ENCODE assay signal across 21 cellular contexts in genomic region chr2:43708891-43709290, GRCh38. TPM values are rescaled to one million over a fixed set of nuclear protein-coding genes. Genes with fewer than 3 reads are reported as not detected.
DNase-seq lines count a peak whose midpoint lies in the region; ATAC-seq and TF ChIP-seq lines count a peak whose summit lies in the region.
"Had no signal": no experiment of that assay in that cellular context is flagged by ENCODE, and none has a peak within 500 bp of the region (broad histone marks: within the 10 kb centered on the region; RNA-seq: fewer than 3 reads in every experiment).

No MANE protein-coding gene starts in this region.

- BruUV-seq in PC-3 (replicated peaks; lab: Mats Ljungman, UMichigan) (no TSS peak), mammary epithelial cell (replicated peaks; lab: Mats Ljungman, UMichigan) (no TSS peak), Caco-2 (replicated peaks; lab: Mats Ljungman, UMichigan) (no TSS peak)

- no peak for TF ChIP-seq CTCF in PC-3 (conservative IDR thresholded peaks at IDR 0.05; ENCODE audit: low read depth, low read length)
- no peak for TF ChIP-seq CTCF in mammary epithelial cell (conservative IDR thresholded peaks at IDR 0.05 in 1 of 2, IDR thresholded peaks at IDR 0.05 in 1 of 2; ENCODE audit: extremely low read depth in 1 of 2, insufficient read depth in 1 of 2, low read depth in 1 of 2, low read length in 2 of 2)
- no peak for TF ChIP-seq CTCF in fibroblast of mammary gland (conservative IDR thresholded peaks at IDR 0.05; ENCODE audit: control insufficient read depth, insufficient read depth, low read depth, low read length)
- TF ChIP-seq CTCF in Caco-2 (IDR thresholded peaks at IDR 0.05; ENCODE audit: insufficient read depth in 1 of 2, low read depth in 1 of 2, low read length in 1 of 2, severe bottlenecking in 1 of 2, unreplicated experiment in 1 of 2) = no peak

- H4K20me1 ChIP-seq in PC-3 (ENCODE audit: low read length) (no peaks in the 10 kb centered on the region), mammary epithelial cell (ENCODE audit: insufficient read depth, low read length) (no peaks in the 10 kb centered on the region)

- H3K79me2 ChIP-seq in PC-3 (ENCODE audit: low read length) (no peaks in the 10 kb centered on the region), mammary epithelial cell (ENCODE audit: insufficient read depth, low read length) (no peaks in the 10 kb centered on the region)

- no peaks in the 10 kb centered on the region for H3K9me3 Mint-ChIP-seq in Caco-2 (ENCODE audit: unreplicated experiment)
- H3K9me3 Mint-ChIP-seq: CD4-positive, alpha-beta memory T cell had no signal

- H2AFZ ChIP-seq in PC-3 (ENCODE audit: low read length) = no peak overlapping the region
- no peak overlapping the region for H2AFZ ChIP-seq in mammary epithelial cell (ENCODE audit: low read depth, low read length)
- no peak overlapping the region for H2AFZ ChIP-seq in neuronal stem cell (ENCODE audit: low read length)

- peaks cover 5% of the 10 kb centered on the region for H3F3A ChIP-seq in PC-3 (ENCODE audit: low read length, unreplicated experiment)

- no peak overlapping the region for H3K4me3 Mint-ChIP-seq in Caco-2 (ENCODE audit: unreplicated experiment)

- H3K14ac ChIP-seq in neuronal stem cell (ENCODE audit: low read length) = no peak overlapping the region

- peak overlapping the region; percentile 65 for H3K9ac ChIP-seq in PC-3 (ENCODE audit: low read length)
- H3K9ac ChIP-seq in mammary epithelial cell (ENCODE audit: insufficient read depth, low read length) = no peak overlapping the region
- no peak overlapping the region for H3K9ac ChIP-seq in neuronal stem cell (ENCODE audit: low read depth, low read length, poor library complexity)

- H3K79me1 ChIP-seq in neuronal stem cell (ENCODE audit: low read depth, low read length) = no peaks in the 10 kb centered on the region

- dilution Hi-C loops in mammary epithelial cell (cut with HindIII; ENCODE audit: low sequenced_read_pairs) = no loop called here

- H3K4ac ChIP-seq in neuronal stem cell (ENCODE audit: low read length) = no peak overlapping the region

- in situ Hi-C loops in mammary epithelial cell (cut with MboI; ENCODE audit: low sequenced_read_pairs in 2 of 2) = no loop called here

- peak overlapping the region; percentile 63 for H3K4me2 ChIP-seq in PC-3 (ENCODE audit: low read length)
- H3K4me2 ChIP-seq in mammary epithelial cell (ENCODE audit: insufficient read depth, low read depth, low read length) = no peak overlapping the region
- no peak overlapping the region for H3K4me2 ChIP-seq in neuronal stem cell (ENCODE audit: insufficient read depth, low read length, poor library complexity, severe bottlenecking)

- peaks cover 6% of the 10 kb centered on the region for H3K27me3 Mint-ChIP-seq in Caco-2 (ENCODE audit: insufficient read depth, unreplicated experiment)

- POLR2A ChIA-PET in PC-3 (lab: Charles Lee; ENCODE audit: unreplicated experiment) = no interaction called here
- POLR2A ChIA-PET in Caco-2 (lab: Charles Lee) = no interaction called here

- no peak overlapping the region for H4K91ac ChIP-seq in neuronal stem cell (ENCODE audit: low read depth, low read length, poor library complexity)

- no peak overlapping the region for H2BK15ac ChIP-seq in neuronal stem cell (ENCODE audit: low read length)

- H3K9me3 ChIP-seq in PC-3 (ENCODE audit: low read length) (no peaks in the 10 kb centered on the region), mammary epithelial cell (replicated peaks; ENCODE audit: insufficient read depth, low read length) (no peaks in the 10 kb centered on the region), Caco-2 (no peaks in the 10 kb centered on the region), neuronal stem cell (replicated peaks in 1 of 2; ENCODE audit: control insufficient read depth in 2 of 2, insufficient read depth in 1 of 2, low read depth in 1 of 2, low read length in 2 of 2) (no peaks in the 10 kb centered on the region)
- H3K9me3 ChIP-seq: SJSA1 had no signal

- H3K4me1 Mint-ChIP-seq in Caco-2 (ENCODE audit: low read depth, unreplicated experiment) = no peaks in the 10 kb centered on the region
- H3K4me1 Mint-ChIP-seq: CD4-positive, alpha-beta memory T cell had no signal

- H3K36me3 ChIP-seq in PC-3 (ENCODE audit: low read depth, low read length) = no peaks in the 10 kb centered on the region
- no peaks in the 10 kb centered on the region for H3K36me3 ChIP-seq in mammary epithelial cell (ENCODE audit: insufficient read depth, low read length)
- no peaks in the 10 kb centered on the region for H3K36me3 ChIP-seq in Caco-2 (ENCODE audit: control insufficient read depth, insufficient read depth, low read length)
- H3K36me3 ChIP-seq in neuronal stem cell (replicated peaks in 1 of 2; ENCODE audit: control insufficient read depth in 2 of 2, insufficient read depth in 2 of 2, low read length in 2 of 2) = no peaks in the 10 kb centered on the region

- H2BK120ac ChIP-seq in neuronal stem cell (ENCODE audit: low read depth, low read length) = no peak overlapping the region

- no peaks in the 10 kb centered on the region for H3K36me3 Mint-ChIP-seq in Caco-2 (ENCODE audit: insufficient read depth, unreplicated experiment)
- H3K36me3 Mint-ChIP-seq: CD4-positive, alpha-beta memory T cell had no signal

- DNase-seq in PC-3 = peak; percentile 62
- peak; percentile 19 for DNase-seq in mammary epithelial cell
- peak; percentile 57 for DNase-seq in fibroblast of mammary gland (ENCODE audit: low read depth)
- DNase-seq in Caco-2 = no peak
- DNase-seq in neuronal stem cell (ENCODE audit: low spot score) = no peak
- no peak for DNase-seq in nucleus accumbens (lab: John Stamatoyannopoulos, UW)
- no peak for DNase-seq in activated CD8-positive, alpha-beta memory T cell treated with anti-CD3 and anti-CD28 coated beads for 24 hours
- DNase-seq: CD4-positive, alpha-beta memory T cell; COR-L47; GDM1; NCI-H1092 treated with DMSO at 0.1 percent for 48 hours; NCI-H1436 treated with DMSO at 0.1 percent for 48 hours; NCI-H187 treated with DMSO at 0.1 percent for 48 hours; NCI-H446; NCI-H524 treated with DMSO at 0.1 percent for 48 hours; NCI-H774; Right ventricle myocardium superior had no signal

- H2BK12ac ChIP-seq in neuronal stem cell (ENCODE audit: low read length) = no peak overlapping the region

- H2BK5ac ChIP-seq in neuronal stem cell (ENCODE audit: low read length) = no peak overlapping the region

- CTCF ChIA-PET in PC-3 (lab: Charles Lee) (no interaction called here), mammary epithelial cell (lab: Charles Lee; ENCODE audit: low non-redundant PET) (interaction anchor here (0.7 kb wide), 1 partner anchor 720 kb away, joined by 4 read pairs; no protein-coding TSS in a partner anchor), Caco-2 (lab: Charles Lee) (no interaction called here)

- H3K4me1 ChIP-seq in PC-3 (ENCODE audit: insufficient read depth, low read length) (peaks cover 40% of the 10 kb centered on the region), mammary epithelial cell (ENCODE audit: insufficient read depth, low read length) (no peaks in the 10 kb centered on the region), Caco-2 (no peaks in the 10 kb centered on the region), neuronal stem cell (ENCODE audit: control insufficient read depth in 2 of 2, insufficient read depth in 1 of 2, low read depth in 1 of 2, low read length in 2 of 2) (peaks cover 0 to 2% of the 10 kb centered on the region in 2 donors)

- intact Hi-C loops in PC-3 (cut with micrococcal nuclease) (no loop called here), mammary epithelial cell (cut with micrococcal nuclease) (no loop called here), Caco-2 (cut with micrococcal nuclease; ENCODE audit: unreplicated experiment) (no loop called here)

- H4K8ac ChIP-seq in neuronal stem cell (ENCODE audit: low read depth, low read length) = no peak overlapping the region

- no peak overlapping the region for H3K23ac ChIP-seq in neuronal stem cell (ENCODE audit: low read depth, low read length, poor library complexity)

- no peaks in the 10 kb centered on the region for H3K9me2 ChIP-seq in PC-3 (replicated peaks; ENCODE audit: low read length)

- H3K27ac Mint-ChIP-seq in Caco-2 (ENCODE audit: unreplicated experiment) = no peak overlapping the region
- H3K27ac Mint-ChIP-seq: CD4-positive, alpha-beta memory T cell had no signal

- no peak overlapping the region for H3K18ac ChIP-seq in neuronal stem cell (ENCODE audit: low read length)

- H3K4me3 ChIP-seq in PC-3 (ENCODE audit: low read length) = no peak overlapping the region
- H3K4me3 ChIP-seq in mammary epithelial cell (replicated peaks in 1 of 3; ENCODE audit: insufficient read depth in 1 of 3, low read depth in 2 of 3, low read length in 3 of 3) = no peak overlapping the region
- H3K4me3 ChIP-seq in fibroblast of mammary gland (ENCODE audit: control insufficient read depth, low read depth, low read length) = no peak overlapping the region
- no peak overlapping the region for H3K4me3 ChIP-seq in Caco-2 (ENCODE audit: low read depth, low read length)
- H3K4me3 ChIP-seq in neuronal stem cell (ENCODE audit: low read length in 2 of 2) = no peak overlapping the region
- H3K4me3 ChIP-seq: GM12878, SJSA1 had no signal

- H3K27ac ChIP-seq in PC-3 (ENCODE audit: low read length) = peak overlapping the region; percentile 87
- no peak overlapping the region for H3K27ac ChIP-seq in mammary epithelial cell (ENCODE audit: insufficient read depth, low read depth, low read length)
- H3K27ac ChIP-seq in neuronal stem cell (replicated peaks; ENCODE audit: low read length) = no peak overlapping the region
- H3K27ac ChIP-seq: SJSA1 had no signal

- ATAC-seq in PC-3 = peak; percentile 46
- ATAC-seq: GM12878, HCT116 had no signal

- H3K27me3 ChIP-seq in PC-3 (ENCODE audit: low read length) = no peaks in the 10 kb centered on the region
- no peaks in the 10 kb centered on the region for H3K27me3 ChIP-seq in mammary epithelial cell (ENCODE audit: insufficient read depth, low read length)
- no peaks in the 10 kb centered on the region for H3K27me3 ChIP-seq in Caco-2 (replicated peaks; ENCODE audit: control insufficient read depth, insufficient read depth, low read length)
- H3K27me3 ChIP-seq in neuronal stem cell (ENCODE audit: control insufficient read depth in 3 of 3, insufficient read depth in 3 of 3, low read depth in 1 of 3, low read length in 3 of 3) = no peaks in the 10 kb centered on the region
- H3K27me3 ChIP-seq: SJSA1 had no signal

- no peak overlapping the region for H2AK5ac ChIP-seq in neuronal stem cell (ENCODE audit: low read depth, low read length)

RNA-seq across cellular contexts. Expression of gene C1GALT1C1L, which starts 32.7 kb away (rescaled TPM):
- total RNA-seq in PC-3 (2014; rRNA removed) (not detected in 2 replicates), mammary epithelial cell (under 1 TPM; 0.61 to 0.67 TPM), Caco-2 (2022) (0.37 and 1.0 TPM in 2 replicates)
- polyA plus RNA-seq in mammary epithelial cell = 0.42 TPM
- not detected for polyA minus RNA-seq in mammary epithelial cell
- 0.06 TPM for polyA plus RNA-seq in neuronal stem cell (2013, experiment 1 of 2)
- 0.08 TPM for polyA plus RNA-seq in neuronal stem cell (2013, experiment 2 of 2)
- total RNA-seq: CD4-positive, alpha-beta memory T cell; GM12878; H1 had no signal
- polyA plus RNA-seq: CD4-positive, alpha-beta memory T cell; GM12878 had no signal

Comparison
In these comparisons a context has a peak if more than half of its experiments do, and no peak if none do; other contexts are left out.
1. DNase-seq: peak in PC-3 (single experiment), mammary epithelial cell (single experiment) and fibroblast of mammary gland (single experiment); none in Caco-2 (0 of 2), neuronal stem cell (single experiment), nucleus accumbens (0 of 56) and activated CD8-positive, alpha-beta memory T cell treated with anti-CD3 and anti-CD28 coated beads for 24 hours (single experiment).